ENCODE assay signal across 18 cellular contexts in the genomic region with DNA sequence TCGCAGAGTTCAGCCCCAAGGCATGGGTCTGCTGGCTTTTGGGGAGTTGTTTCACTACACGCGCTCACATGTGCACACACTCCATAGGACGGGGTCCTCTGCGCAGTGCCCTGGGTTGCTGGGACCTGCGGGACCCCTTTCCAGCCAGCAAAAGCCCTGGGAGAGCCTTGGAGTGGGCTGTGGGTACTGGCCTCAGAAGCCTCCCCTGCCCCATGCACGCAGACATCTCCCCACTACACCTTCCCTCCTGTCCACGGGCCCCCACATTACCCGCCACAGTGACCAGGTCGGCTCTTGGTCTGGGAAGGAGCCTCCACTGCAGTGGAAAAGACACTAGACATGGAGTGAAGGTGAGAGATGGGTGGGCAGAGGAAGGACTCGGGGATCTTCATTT.
"Had no signal": no experiment of that assay in that cellular context is flagged by ENCODE, and none has a peak within 500 bp of the region (broad histone marks: within the 10 kb centered on the region; RNA-seq: fewer than 3 reads in every experiment).

No MANE protein-coding gene starts in this region.

- H3K27me3 ChIP-seq: MG63 had no signal

- DNase-seq: Karpas-422, KBM-7, MG63, NCI-H1092 treated with DMSO at 0.1 percent for 48 hours, NCI-H1436, NCI-H187, NCI-H2029, NCI-H2081 treated with DMSO at 0.1 percent for 48 hours, NCI-H2171, NCI-H226, NCI-H446, NCI-H510A, NCI-H524 treated with DMSO at 0.1 percent for 48 hours, NCI-H69, NCI-H774, RPMI8226, SHP77, SK-N-SH had no signal

- H3K4me3 ChIP-seq: MG63 had no signal

- H3K9me3 ChIP-seq: MG63, SK-N-SH had no signal

- H3K4me2 ChIP-seq: SK-N-SH had no signal
